Comparison of ENCODE assay signal across 38 cellular contexts in genomic region chr19:8605514-8605913, GRCh38. TPM values are rescaled to one million over a fixed set of nuclear protein-coding genes. Genes with fewer than 3 reads are reported as not detected.
"Had no signal": no experiment of that assay in that cellular context is flagged by ENCODE, and none has a peak within 500 bp of the region (broad histone marks: within the 10 kb centered on the region; RNA-seq: fewer than 3 reads in every experiment).

No MANE protein-coding gene starts in this region.

- DNase-seq: activated B cell treated with CpG ODN at 0.5 μM for 24 hours; activated CD4-positive, alpha-beta memory T cell treated with anti-CD3 and anti-CD28 coated beads for 36 hours; activated CD4-positive, alpha-beta T cell treated with anti-CD3 and anti-CD28 coated beads for 4 hours; activated CD4-positive, alpha-beta T cell treated with anti-CD3 and anti-CD28 coated beads, Interleukin-2, amount 10 ng/mL, durations not matched to agents 24 days and 14 days; activated CD4-positive, alpha-beta T cell treated with anti-CD3 and anti-CD28 coated beads, Interleukin-2, amount 50 U/mL, for 1 hour; activated CD4-positive, alpha-beta T cell treated with anti-CD3 and anti-CD28 coated beads, Interleukin-2, amount 50 U/mL, for 4 hours; activated CD4-positive, CD25-positive, alpha-beta regulatory T cell treated with anti-CD3 and anti-CD28 coated beads, Interleukin-2, amount 50 U/mL, for 72 hours; activated CD8-positive, alpha-beta memory T cell treated with anti-CD3 and anti-CD28 coated beads, Interleukin-2, amount 50 U/mL, for 4 hours; activated CD8-positive, alpha-beta T cell treated with anti-CD3 and anti-CD28 coated beads for 36 hours; activated effector memory CD4-positive, alpha-beta T cell treated with anti-CD3 and anti-CD28 coated beads, Interleukin-2, amount 50 U/mL, for 16 hours; activated gamma-delta T cell treated with Interleukin-2 at 50 U/mL for 16 hours; activated naive CD4-positive, alpha-beta T cell; activated naive CD4-positive, alpha-beta T cell treated with anti-CD3 and anti-CD28 coated beads for 36 hours; activated naive CD4-positive, alpha-beta T cell treated with anti-CD3 and anti-CD28 coated beads, Interleukin-2, amount 50 U/mL, for 16 hours; activated naive CD8-positive, alpha-beta T cell treated with anti-CD3 and anti-CD28 coated beads for 36 hours; activated T-cell treated with anti-CD3 and anti-CD28 coated beads for 4 hours; activated T-cell treated with anti-CD3 and anti-CD28 coated beads, Interleukin-2, amount 50 U/mL, for 1 hour; activated T-cell treated with anti-CD3 and anti-CD28 coated beads, Interleukin-2, amount 50 U/mL, for 4 hours; activated T-cell treated with anti-CD3 and anti-CD28 coated beads, Interleukin-2, amount 50 U/mL, for 72 hours; adrenal gland; amniotic stem cell; aorta; body of pancreas; brain microvascular endothelial cell; central memory CD4-positive, alpha-beta T cell; T-helper 1 cell; T-helper 2 cell; T-helper 9 cell had no signal

- H3K9me3 ChIP-seq: adrenal gland, body of pancreas had no signal

- FAIRE-seq: astrocyte, TTC549 had no signal

- H3K4me3 ChIP-seq: adrenal gland, body of pancreas, breast epithelium had no signal

- H3K27me3 ChIP-seq: adrenal gland, body of pancreas, brain microvascular endothelial cell, breast epithelium had no signal

- H3K27ac ChIP-seq: adrenal gland, body of pancreas, brain microvascular endothelial cell, breast epithelium, VCaP had no signal

RNA-seq across cellular contexts. Expression of gene NFILZ, which starts 24.9 kb away (rescaled TPM):
- total RNA-seq: activated B cell treated with CpG ODN at 0.5 μM for 24 hours; activated CD4-positive, alpha-beta memory T cell treated with anti-CD3 and anti-CD28 coated beads for 36 hours; activated CD4-positive, alpha-beta T cell treated with anti-CD3 and anti-CD28 coated beads, Interleukin-2, amount 10 ng/mL, durations not matched to agents 24 days and 14 days; activated CD8-positive, alpha-beta memory T cell treated with anti-CD3 and anti-CD28 coated beads for 36 hours; activated CD8-positive, alpha-beta T cell treated with anti-CD3 and anti-CD28 coated beads for 36 hours; activated naive CD4-positive, alpha-beta T cell treated with anti-CD3 and anti-CD28 coated beads for 36 hours; activated naive CD4-positive, alpha-beta T cell treated with anti-CD3 and anti-CD28 coated beads, Interleukin-2, amount 50 U/mL, for 72 hours; activated naive CD8-positive, alpha-beta T cell treated with anti-CD3 and anti-CD28 coated beads for 36 hours; activated T-cell treated with anti-CD3 and anti-CD28 coated beads, Interleukin-2, amount 50 U/mL, for 4 hours; activated T-cell treated with anti-CD3 and anti-CD28 coated beads, Interleukin-2, amount 50 U/mL, for 72 hours; activated T-helper 1 cell treated with anti-CD3 and anti-CD28 coated beads, Interleukin-12 subunit alpha, Interleukin-12 subunit beta, Interleukin-2, Interleukin-4 antibody, amounts not matched to agents 30 ng/mL and 10 ng/mL and 1 ng/mL, durations not matched to agents 14 hours and 24 hours and 36 hours; activated T-helper 17 cell treated with anti-CD3 and anti-CD28 coated beads, Interleukin-2, amount 50 U/mL, for 72 hours; adrenal gland; aorta; astrocyte; body of pancreas; breast epithelium; cardiac septum; chondrocyte had no signal
- polyA plus RNA-seq: adrenal gland, aorta had no signal
